In the genomic region with DNA sequence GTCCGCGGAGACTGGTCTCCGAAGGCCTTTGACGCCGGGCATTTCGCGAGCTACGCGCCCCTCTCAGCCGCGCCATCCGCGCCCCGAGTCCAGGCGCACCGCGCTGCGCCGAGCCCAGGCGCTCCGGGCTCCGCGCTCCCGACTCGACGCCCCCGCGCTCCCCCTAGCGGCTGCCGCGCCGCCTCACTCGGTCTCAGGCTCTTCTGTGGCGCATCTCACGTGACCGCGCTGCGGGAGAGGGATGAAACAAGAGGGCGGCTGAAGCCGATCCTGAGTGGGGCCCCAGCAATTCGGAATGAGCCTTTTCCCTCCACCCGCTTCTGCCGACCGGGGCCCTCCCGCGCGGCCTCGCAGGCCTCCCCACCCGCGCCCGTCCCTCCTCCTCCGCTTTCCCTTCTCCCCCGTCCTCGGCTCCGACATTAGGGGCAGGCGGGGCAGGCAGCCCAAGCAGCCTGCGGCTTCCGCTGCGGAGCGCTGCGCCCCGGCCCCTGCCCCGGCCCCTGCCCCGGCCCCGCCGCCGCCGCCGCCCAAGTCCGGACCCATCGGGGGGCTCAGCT, we compare ENCODE assay signal across 8 cellular contexts. TPM values are rescaled to one million over a fixed set of nuclear protein-coding genes. Genes with fewer than 3 reads are reported as not detected.
A peak's percentile ranks its signal among the peaks of the same experiment; 100 is the strongest.
DNase-seq lines count a peak whose midpoint lies in the region; ATAC-seq, FAIRE-seq and TF ChIP-seq lines count a peak whose summit lies in the region.

No MANE protein-coding gene starts in this region.

- peaks cover 8% of the 10 kb centered on the region; the same call in 1 of the 2 replicates for H3K9me3 ChIP-seq in NT2/D1 (ENCODE audit: insufficient read depth, low read length)
- H3K9me3 ChIP-seq in muscle layer of colon (ENCODE audit: low read length): no peaks in the 10 kb centered on the region

- ATAC-seq in GM21367 (IDR thresholded peaks at IDR 0.05; ENCODE audit: unreplicated experiment): peak; percentile 82

- TF ChIP-seq POLR2A in erythroblast (IDR thresholded peaks at IDR 0.05; ENCODE audit: low read length): peak; percentile 38

- peak overlapping the region; percentile 73 for H3K4me3 ChIP-seq in NT2/D1 (ENCODE audit: insufficient read length, low read depth)
- peak overlapping the region; percentile 56 to 68 for H3K4me3 ChIP-seq in muscle layer of colon (ENCODE audit: low read depth in 1 of 2, low read length in 2 of 2)

- FAIRE-seq in D721Med (lab: Jason Lieb, UNC): no peak

- peak; percentile 98 for TF ChIP-seq CTCF in D721Med (IDR thresholded peaks at IDR 0.05; ENCODE audit: insufficient read depth, missing control alignments)

- peak; percentile 68 for DNase-seq in D721Med (ENCODE audit: insufficient read length, low spot score)
- peak; percentile 81 for DNase-seq in HT1080 (ENCODE audit: low read depth)
- DNase-seq in NT2/D1 (ENCODE audit: low read depth, low spot score): peak; percentile 79
- DNase-seq in activated T-cell treated with anti-CD3 and anti-CD28 coated beads for 24 hours (ENCODE audit: low read depth): peak; percentile 86
- DNase-seq in erythroblast (lab: John Stamatoyannopoulos, UW): peak; percentile 86 to 93
- DNase-seq in stimulated activated CD8-positive, alpha-beta memory T cell treated with anti-CD3 and anti-CD28 coated beads, Interleukin-7, amount 100 ng/mL, for 24 hours (ENCODE audit: low read depth): peak; percentile 82

- H3K27me3 ChIP-seq in NT2/D1 (ENCODE audit: insufficient read depth, insufficient read length): peaks cover 49% of the 10 kb centered on the region
- peaks cover 4 to 11% of the 10 kb centered on the region in 2 donors for H3K27me3 ChIP-seq in muscle layer of colon (ENCODE audit: control insufficient read depth in 1 of 2, insufficient read depth in 2 of 2, low read length in 2 of 2)

- peak overlapping the region; percentile 27 for H3K27ac ChIP-seq in muscle layer of colon (ENCODE audit: low read depth, low read length)

- H3K9ac ChIP-seq in NT2/D1 (ENCODE audit: insufficient read length, low read depth): peak overlapping the region; percentile 90
- no peak overlapping the region for H3K9ac ChIP-seq in muscle layer of colon (ENCODE audit: low read length)

- H3K36me3 ChIP-seq in NT2/D1 (ENCODE audit: insufficient read depth, insufficient read length, low read length): no peaks in the 10 kb centered on the region
- H3K36me3 ChIP-seq in muscle layer of colon (ENCODE audit: insufficient read depth, low read length): peaks cover 4% of the 10 kb centered on the region

- peaks cover 4% of the 10 kb centered on the region for H3K4me1 ChIP-seq in NT2/D1 (ENCODE audit: insufficient read depth, insufficient read length)
- peaks cover 7% of the 10 kb centered on the region for H3K4me1 ChIP-seq in muscle layer of colon (ENCODE audit: insufficient read depth, low read length)

RNA-seq across cellular contexts. Expression of gene AMZ2, which starts 42.5 kb away (rescaled TPM):
- total RNA-seq in HT1080 (2014; rRNA removed; shearing (Covaris generic)): 51.0 and 62.4 TPM in 2 replicates
- polyA plus RNA-seq in HT1080 (2015; cell fraction: cytosol; rRNA removed): 99.1 and 108 TPM in 2 replicates
- 67.1 and 71.9 TPM in 2 replicates for polyA plus RNA-seq in HT1080 (2015; cell fraction: nucleus; rRNA removed)

Comparison
In these comparisons a context has a peak if more than half of its experiments do, and no peak if none do; other contexts are left out.
1. Peak in every context shown above with its lines: DNase-seq, ATAC-seq, H3K4me3 ChIP-seq and H3K27ac ChIP-seq.